In the genomic region with DNA sequence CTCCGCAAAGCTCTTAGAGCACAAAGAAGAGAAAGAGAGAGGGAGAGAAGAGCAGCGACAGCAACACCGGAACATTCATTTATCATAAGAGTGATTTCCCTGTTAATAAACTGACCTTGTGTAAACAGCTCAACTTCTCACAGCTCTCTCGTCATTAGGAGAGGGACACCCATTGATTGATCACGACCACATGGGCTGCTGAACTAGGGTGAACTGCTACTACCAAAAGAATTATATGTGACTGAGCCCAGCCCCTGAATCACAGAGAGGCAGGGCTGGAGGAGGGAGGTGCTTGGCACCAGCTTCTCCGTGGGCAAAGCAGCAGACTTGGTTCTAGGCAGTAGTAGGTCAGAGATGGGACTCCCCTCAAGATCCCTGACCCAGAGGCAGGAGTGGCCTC, we compare ENCODE assay signal across 32 cellular contexts.
"Had no signal": no experiment of that assay in that cellular context is flagged by ENCODE, and none has a peak within 500 bp of the region (broad histone marks: within the 10 kb centered on the region; RNA-seq: fewer than 3 reads in every experiment).

No MANE protein-coding gene starts in this region.

- H3K27ac Mint-ChIP-seq: activated CD4-positive, alpha-beta T cell treated with anti-CD3 and anti-CD28 coated beads, Interleukin-2, amount 10 ng/mL, durations not matched to agents 24 days and 14 days; activated CD8-positive, alpha-beta T cell treated with anti-CD3 and anti-CD28 coated beads for 36 hours; activated naive CD4-positive, alpha-beta T cell treated with anti-CD3 and anti-CD28 coated beads, Interleukin-2, amount 50 U/mL, for 24 hours; activated naive CD8-positive, alpha-beta T cell treated with anti-CD3 and anti-CD28 coated beads, Interleukin-2, amount 10 ng/mL, durations not matched to agents 7 days and 5 days; activated T-helper 2 cell treated with anti-CD3 and anti-CD28 coated beads, Interferon-gamma antibody, Interleukin-2, Interleukin-4, amounts not matched to agents 10 μg/mL and 5 μg/mL and 100 μg/mL, durations not matched to agents 14 hours and 24 hours and 36 hours; T-helper 1 cell treated with Interleukin-12 subunit alpha and Interleukin-12 subunit beta and Interleukin-4 antibody, amounts not matched to agents 30 μg/mL and 1 μg/mL, for 36 hours; T-helper 2 cell treated with Interferon-gamma antibody and Interleukin-4, amounts not matched to agents 5 μg/mL and 100 μg/mL, for 36 hours had no signal

- H3K36me3 Mint-ChIP-seq: activated naive CD4-positive, alpha-beta T cell treated with anti-CD3 and anti-CD28 coated beads, Interleukin-2, amount 50 U/mL, for 24 hours; activated naive CD8-positive, alpha-beta T cell treated with anti-CD3 and anti-CD28 coated beads, Interleukin-2, amount 10 ng/mL, durations not matched to agents 7 days and 5 days had no signal

- H3K27ac ChIP-seq: brain microvascular endothelial cell, Peyer's patch, SJSA1 had no signal

- H3K4me1 Mint-ChIP-seq: activated CD4-positive, alpha-beta T cell treated with anti-CD3 and anti-CD28 coated beads, Interleukin-2, amount 10 ng/mL, durations not matched to agents 24 days and 14 days; activated naive CD4-positive, alpha-beta T cell treated with anti-CD3 and anti-CD28 coated beads, Interleukin-2, amount 50 U/mL, for 24 hours; activated naive CD8-positive, alpha-beta T cell treated with anti-CD3 and anti-CD28 coated beads, Interleukin-2, amount 10 ng/mL, durations not matched to agents 7 days and 5 days had no signal

- H3K4me3 Mint-ChIP-seq: activated CD4-positive, alpha-beta T cell treated with anti-CD3 and anti-CD28 coated beads, Interleukin-2, amount 10 ng/mL, durations not matched to agents 24 days and 14 days; activated CD8-positive, alpha-beta T cell treated with anti-CD3 and anti-CD28 coated beads for 36 hours; activated naive CD4-positive, alpha-beta T cell treated with anti-CD3 and anti-CD28 coated beads, Interleukin-2, amount 50 U/mL, for 24 hours; activated naive CD8-positive, alpha-beta T cell treated with anti-CD3 and anti-CD28 coated beads, Interleukin-2, amount 10 ng/mL, durations not matched to agents 7 days and 5 days; T-helper 1 cell treated with Interleukin-12 subunit alpha and Interleukin-12 subunit beta and Interleukin-4 antibody, amounts not matched to agents 30 μg/mL and 1 μg/mL, for 36 hours; T-helper 2 cell treated with Interferon-gamma antibody and Interleukin-4, amounts not matched to agents 5 μg/mL and 100 μg/mL, for 36 hours had no signal

- DNase-seq: activated CD4-positive, alpha-beta T cell treated with anti-CD3 and anti-CD28 coated beads, Interleukin-2, amount 10 ng/mL, durations not matched to agents 24 days and 14 days; activated CD4-positive, alpha-beta T cell treated with anti-CD3 and anti-CD28 coated beads, Interleukin-2, amount 50 U/mL, for 4 hours; activated CD8-positive, alpha-beta T cell treated with anti-CD3 and anti-CD28 coated beads for 36 hours; activated gamma-delta T cell; activated naive CD4-positive, alpha-beta T cell treated with Interleukin-2 at 50 U/mL for 16 hours; activated naive CD8-positive, alpha-beta T cell treated with anti-CD3 and anti-CD28 coated beads, Interleukin-2, amount 10 ng/mL, durations not matched to agents 7 days and 5 days; activated T-cell treated with anti-CD3 and anti-CD28 coated beads, Interleukin-2, amount 50 U/mL, for 1 hour; amygdala; brain microvascular endothelial cell; central memory CD4-positive, alpha-beta T cell; Karpas-422; NCI-H1105; NCI-H1436 treated with DMSO at 0.1 percent for 48 hours; NCI-H1694 treated with DMSO at 0.1 percent for 48 hours; NCI-H2029; NCI-H2107; NCI-H226; NCI-H446 treated with DMSO at 0.1 percent for 48 hours; NCI-H526; NCI-H748 treated with DMSO at 0.1 percent for 48 hours; NK-92 treated with Interleukin-12 subunit alpha and Interleukin-12 subunit beta, amount 100 ng/mL, for 24 hours; PC-3; Peyer's patch; RPMI8226; SHP77 treated with DMSO at 0.1 percent for 48 hours; SK-N-SH had no signal

- H3K4me1 ChIP-seq: Peyer's patch, SJSA1 had no signal

- H3K9me3 Mint-ChIP-seq: activated CD4-positive, alpha-beta T cell treated with anti-CD3 and anti-CD28 coated beads, Interleukin-2, amount 10 ng/mL, durations not matched to agents 24 days and 14 days; activated naive CD8-positive, alpha-beta T cell treated with anti-CD3 and anti-CD28 coated beads, Interleukin-2, amount 10 ng/mL, durations not matched to agents 7 days and 5 days; activated T-helper 2 cell treated with anti-CD3 and anti-CD28 coated beads, Interferon-gamma antibody, Interleukin-2, Interleukin-4, amounts not matched to agents 10 μg/mL and 5 μg/mL and 100 μg/mL, durations not matched to agents 14 hours and 24 hours and 36 hours; T-helper 1 cell treated with Interleukin-12 subunit alpha and Interleukin-12 subunit beta and Interleukin-4 antibody, amounts not matched to agents 30 μg/mL and 1 μg/mL, for 36 hours; T-helper 2 cell treated with Interferon-gamma antibody and Interleukin-4, amounts not matched to agents 5 μg/mL and 100 μg/mL, for 36 hours had no signal

- H3K4me3 ChIP-seq: K562, Peyer's patch, SJSA1 had no signal

- H3K27me3 Mint-ChIP-seq: activated CD4-positive, alpha-beta T cell treated with anti-CD3 and anti-CD28 coated beads, Interleukin-2, amount 10 ng/mL, durations not matched to agents 24 days and 14 days; activated naive CD8-positive, alpha-beta T cell treated with anti-CD3 and anti-CD28 coated beads, Interleukin-2, amount 10 ng/mL, durations not matched to agents 7 days and 5 days had no signal

- H3K9me2 ChIP-seq: SK-N-SH had no signal

- H3K27me3 ChIP-seq: brain microvascular endothelial cell, Peyer's patch, SJSA1 had no signal

- H3K36me3 ChIP-seq: brain microvascular endothelial cell, Peyer's patch, SJSA1 had no signal

- H3K4me2 ChIP-seq: SK-N-SH had no signal

- ATAC-seq: activated CD8-positive, alpha-beta T cell treated with anti-CD3 and anti-CD28 coated beads for 36 hours; K562; PC-3 had no signal
